10 cellular contexts compared by ENCODE assay signal in genomic region chr5:76789991-76790571, GRCh38. TPM values are rescaled to one million over a fixed set of nuclear protein-coding genes. Genes with fewer than 3 reads are reported as not detected.
A peak's percentile ranks its signal among the peaks of the same experiment; 100 is the strongest.
DNase-seq lines count a peak whose midpoint lies in the region; ATAC-seq and TF ChIP-seq lines count a peak whose summit lies in the region.
"Had no signal": no experiment of that assay in that cellular context is flagged by ENCODE, and none has a peak within 500 bp of the region (broad histone marks: within the 10 kb centered on the region; RNA-seq: fewer than 3 reads in every experiment).

No MANE protein-coding gene starts in this region.

- peak overlapping the region in 1 of 4 donors; percentile 29 for H3K4me3 Mint-ChIP-seq in CD4-positive, CD25-positive, alpha-beta regulatory T cell
- no peak overlapping the region for H3K4me3 Mint-ChIP-seq in nephron progenitor cell
- H3K4me3 Mint-ChIP-seq: activated B cell treated with CpG ODN at 0.5 μM for 24 hours, memory B cell had no signal

- peaks cover 5% of the 10 kb centered on the region for H3K27me3 Mint-ChIP-seq in CD4-positive, CD25-positive, alpha-beta regulatory T cell
- H3K27me3 Mint-ChIP-seq in nephron progenitor cell (ENCODE audit: low read depth, poor library complexity) = peaks cover 8% of the 10 kb centered on the region
- H3K27me3 Mint-ChIP-seq: activated B cell treated with CpG ODN at 0.5 μM for 24 hours had no signal

- ATAC-seq in CD4-positive, CD25-positive, alpha-beta regulatory T cell (ENCODE audit: low read depth in 2 of 2) = no peak
- ATAC-seq in HG03469 (IDR thresholded peaks at IDR 0.05; ENCODE audit: unreplicated experiment) = no peak

- H3K27me3 ChIP-seq in CD4-positive, CD25-positive, alpha-beta regulatory T cell (ENCODE audit: control insufficient read depth, insufficient read depth, low read length) = no peaks in the 10 kb centered on the region

- CTCF ChIA-PET in OCI-LY7 (lab: Charles Lee; ENCODE audit: unreplicated experiment) = no interaction called here

- H3K27ac ChIP-seq in CD4-positive, CD25-positive, alpha-beta regulatory T cell (ENCODE audit: insufficient read depth, low read length, poor library complexity, severe bottlenecking) = no peak overlapping the region
- H3K27ac ChIP-seq in OCI-LY7 (ENCODE audit: low read depth, low read length, poor library complexity, severe bottlenecking) = no peak overlapping the region
- H3K27ac ChIP-seq in coronary artery = peak overlapping the region; percentile 35 to 77

- no peaks in the 10 kb centered on the region for H4K20me1 ChIP-seq in OCI-LY7 (ENCODE audit: insufficient read depth, low read length)

- no peaks in the 10 kb centered on the region for H3K79me2 ChIP-seq in OCI-LY7 (ENCODE audit: insufficient read depth, low read depth, low read length)

- peak overlapping the region in 2 of 3 donors; percentile 82 to 85 for H3K27ac Mint-ChIP-seq in CD4-positive, CD25-positive, alpha-beta regulatory T cell
- H3K27ac Mint-ChIP-seq in nephron progenitor cell = peak overlapping the region; percentile 15
- H3K27ac Mint-ChIP-seq: activated B cell treated with CpG ODN at 0.5 μM for 24 hours, memory B cell had no signal

- intact Hi-C loops in OCI-LY7 (cut with micrococcal nuclease; ENCODE audit: unreplicated experiment) = no loop called here

- H3K4me1 ChIP-seq in CD4-positive, CD25-positive, alpha-beta regulatory T cell (ENCODE audit: control insufficient read depth, insufficient read depth, low read length, poor library complexity, severe bottlenecking) = peaks cover 9% of the 10 kb centered on the region
- H3K4me1 ChIP-seq in OCI-LY7 (ENCODE audit: insufficient read depth, low read length, poor library complexity, severe bottlenecking) = no peaks in the 10 kb centered on the region

- TF ChIP-seq CTCF in OCI-LY7 (conservative IDR thresholded peaks at IDR 0.05; ENCODE audit: low read length) (no peak), coronary artery (IDR thresholded peaks at IDR 0.05) (no peak), nephron progenitor cell (IDR thresholded peaks at IDR 0.05) (no peak)

- no peaks in the 10 kb centered on the region for H3K9me3 ChIP-seq in CD4-positive, CD25-positive, alpha-beta regulatory T cell (ENCODE audit: control insufficient read depth in 2 of 2, low read length in 2 of 2)
- no peaks in the 10 kb centered on the region for H3K9me3 ChIP-seq in OCI-LY7 (ENCODE audit: low read length)

- peaks cover 0 to 23% (median 19%) of the 10 kb centered on the region in 4 donors for H3K4me1 Mint-ChIP-seq in CD4-positive, CD25-positive, alpha-beta regulatory T cell
- H3K4me1 Mint-ChIP-seq in nephron progenitor cell = peaks cover 27% of the 10 kb centered on the region
- H3K4me1 Mint-ChIP-seq: activated B cell treated with CpG ODN at 0.5 μM for 24 hours had no signal

- peak overlapping the region; percentile 35; the same call in 1 of the 2 replicates for H2AFZ ChIP-seq in OCI-LY7 (ENCODE audit: low read length)

- POLR2A ChIA-PET in OCI-LY7 (lab: Charles Lee) = no interaction called here

- no TSS peak for BruUV-seq in OCI-LY7 (replicated peaks; lab: Mats Ljungman, UMichigan)

- no peaks in the 10 kb centered on the region for H3K36me3 Mint-ChIP-seq in CD4-positive, CD25-positive, alpha-beta regulatory T cell
- H3K36me3 Mint-ChIP-seq in nephron progenitor cell (ENCODE audit: low read depth) = peaks cover 4% of the 10 kb centered on the region

- H3K9me3 Mint-ChIP-seq in CD4-positive, CD25-positive, alpha-beta regulatory T cell = no peaks in the 10 kb centered on the region
- peaks cover 17% of the 10 kb centered on the region for H3K9me3 Mint-ChIP-seq in nephron progenitor cell
- H3K9me3 Mint-ChIP-seq: activated B cell treated with CpG ODN at 0.5 μM for 24 hours, memory B cell had no signal

- no peak overlapping the region for H3K4me2 ChIP-seq in OCI-LY7 (ENCODE audit: low read length)

- DNase-seq in CD4-positive, CD25-positive, alpha-beta regulatory T cell = no peak
- DNase-seq in OCI-LY7 (ENCODE audit: low spot score) = no peak
- no peak for DNase-seq in coronary artery (ENCODE audit: low spot score)
- DNase-seq in nephron progenitor cell = no peak
- no peak for DNase-seq in cerebellum (ENCODE audit: low spot score)
- DNase-seq in NCI-H1105 (lab: John Stamatoyannopoulos, UW) = no peak
- DNase-seq in NCI-H510A treated with DMSO at 0.1 percent for 48 hours (lab: John Stamatoyannopoulos, UW) = no peak
- DNase-seq: activated B cell treated with CpG ODN at 0.5 μM for 24 hours had no signal

- H3K9me2 ChIP-seq in OCI-LY7 (ENCODE audit: insufficient read depth, low read length) = no peaks in the 10 kb centered on the region

- no peak overlapping the region for H3K4me3 ChIP-seq in CD4-positive, CD25-positive, alpha-beta regulatory T cell (ENCODE audit: low read depth, low read length)
- no peak overlapping the region for H3K4me3 ChIP-seq in OCI-LY7 (ENCODE audit: low read depth, low read length, poor library complexity, severe bottlenecking)
- H3K4me3 ChIP-seq in coronary artery = no peak overlapping the region

- no peaks in the 10 kb centered on the region for H3K36me3 ChIP-seq in CD4-positive, CD25-positive, alpha-beta regulatory T cell (ENCODE audit: control insufficient read depth, insufficient read depth, low read length)
- H3K36me3 ChIP-seq in OCI-LY7 (ENCODE audit: insufficient read depth, low read length) = no peaks in the 10 kb centered on the region

RNA-seq across cellular contexts. Expression of gene F2RL1, which starts 28.7 kb away (rescaled TPM):
- total RNA-seq in CD4-positive, CD25-positive, alpha-beta regulatory T cell = 1.6 TPM
- 1 to 10 TPM; 2.1 to 9.9 (median 6.3) TPM for polyA plus RNA-seq in CD4-positive, CD25-positive, alpha-beta regulatory T cell
- not detected in 2 replicates for total RNA-seq in OCI-LY7 (2014; rRNA removed; shearing (Covaris generic))
- total RNA-seq in OCI-LY7 (2022) (not detected in 2 replicates), cerebellum (1.2 TPM)

RNA-seq across cellular contexts. Expression of gene S100Z, which starts 59.7 kb away (rescaled TPM):
- 1.7 TPM for total RNA-seq in CD4-positive, CD25-positive, alpha-beta regulatory T cell
- polyA plus RNA-seq in CD4-positive, CD25-positive, alpha-beta regulatory T cell = 1 to 10 TPM in 3 of 4 donors, under 1 TPM in 1; 0.72 to 4.0 (median 1.4) TPM
- total RNA-seq in OCI-LY7 (2014; rRNA removed; shearing (Covaris generic)) = 42.2 and 51.1 TPM in 2 replicates
- total RNA-seq in OCI-LY7 (2022) (66.6 and 76.6 TPM in 2 replicates), cerebellum (0.45 TPM)
- total RNA-seq: activated B cell treated with CpG ODN at 0.5 μM for 24 hours had no signal

Comparison
In these comparisons a context has a peak if more than half of its experiments do, and no peak if none do; other contexts are left out.
1. H3K27ac ChIP-seq: peak in coronary artery (2 of 2); none in CD4-positive, CD25-positive, alpha-beta regulatory T cell (single experiment) and OCI-LY7 (single experiment).
2. RNA of gene S100Z, which starts 59.7 kb away (total RNA-seq): 42.2 to 76.6 TPM in OCI-LY7; 1.7 TPM in CD4-positive, CD25-positive, alpha-beta regulatory T cell (single experiment) and 0.45 TPM in cerebellum (single experiment); every median in the first group is over 10 times any median in the second.